Comparison of ENCODE assay signal across 8 cellular contexts in genomic region chr20:21509597-21510331, GRCh38. TPM values are rescaled to one million over a fixed set of nuclear protein-coding genes. Genes with fewer than 3 reads are reported as not detected.
DNase-seq lines count a peak whose midpoint lies in the region; ATAC-seq lines count a peak whose summit lies in the region.

No MANE protein-coding gene starts in this region.

- no peaks in the 10 kb centered on the region for H3K36me3 ChIP-seq in CD4-positive, CD25-positive, alpha-beta regulatory T cell (ENCODE audit: control insufficient read depth, insufficient read depth, low read length)
- no peaks in the 10 kb centered on the region for H3K36me3 ChIP-seq in neuron (ENCODE audit: insufficient read depth, low read length)

- H3K4me3 ChIP-seq in CD4-positive, CD25-positive, alpha-beta regulatory T cell (ENCODE audit: low read depth, low read length): peak overlapping the region; percentile 41
- H3K4me3 ChIP-seq in neuron (ENCODE audit: low read length): peak overlapping the region; percentile 30

- H3K27ac ChIP-seq in CD4-positive, CD25-positive, alpha-beta regulatory T cell (ENCODE audit: insufficient read depth, low read length, poor library complexity, severe bottlenecking): no peak overlapping the region

- no peaks in the 10 kb centered on the region for H3K36me3 Mint-ChIP-seq in CD4-positive, CD25-positive, alpha-beta regulatory T cell
- H3K36me3 Mint-ChIP-seq in effector memory CD8-positive, alpha-beta T cell (ENCODE audit: insufficient read depth): peaks cover 7% of the 10 kb centered on the region

- H3K4me1 Mint-ChIP-seq in CD4-positive, CD25-positive, alpha-beta regulatory T cell: peaks cover 4 to 73% (median 31%) of the 10 kb centered on the region in 4 donors
- peaks cover 0 to 26% of the 10 kb centered on the region in 2 donors for H3K4me1 Mint-ChIP-seq in effector memory CD8-positive, alpha-beta T cell (ENCODE audit: low read depth in 2 of 2)

- DNase-seq in CD4-positive, CD25-positive, alpha-beta regulatory T cell: no peak
- peak; percentile 36 for DNase-seq in M059J (ENCODE audit: low read depth)
- DNase-seq in effector memory CD8-positive, alpha-beta T cell: no peak
- DNase-seq in NCI-H526 treated with DMSO at 0.1 percent for 48 hours (lab: John Stamatoyannopoulos, UW): no peak
- DNase-seq in stimulated activated naive CD4-positive, alpha-beta T cell treated with Interleukin-2 at 50 U/mL for 16 hours (lab: John Stamatoyannopoulos, UW): no peak

- H3K27ac Mint-ChIP-seq in CD4-positive, CD25-positive, alpha-beta regulatory T cell: no peak overlapping the region
- H3K27ac Mint-ChIP-seq in effector memory CD8-positive, alpha-beta T cell: no peak overlapping the region

- peaks cover 89% of the 10 kb centered on the region for H3K27me3 Mint-ChIP-seq in CD4-positive, CD25-positive, alpha-beta regulatory T cell
- H3K27me3 Mint-ChIP-seq in effector memory CD8-positive, alpha-beta T cell: peaks cover 63 to 91% of the 10 kb centered on the region in 2 donors

- H2AFZ ChIP-seq in neuron (ENCODE audit: low read depth, low read length): no peak overlapping the region

- peak overlapping the region; percentile 80 to 96 (median 86) for H3K4me3 Mint-ChIP-seq in CD4-positive, CD25-positive, alpha-beta regulatory T cell
- H3K4me3 Mint-ChIP-seq in effector memory CD8-positive, alpha-beta T cell: peak overlapping the region; percentile 23 to 68

- no peak for ATAC-seq in CD4-positive, CD25-positive, alpha-beta regulatory T cell (ENCODE audit: low read depth in 2 of 2)
- ATAC-seq in effector memory CD8-positive, alpha-beta T cell (replicated peaks): no peak
- ATAC-seq in GM21737 (IDR thresholded peaks at IDR 0.05; ENCODE audit: unreplicated experiment) (no peak), GM21390 (IDR thresholded peaks at IDR 0.05; ENCODE audit: unreplicated experiment) (no peak)

- peaks cover 66% of the 10 kb centered on the region for H3K4me1 ChIP-seq in CD4-positive, CD25-positive, alpha-beta regulatory T cell (ENCODE audit: control insufficient read depth, insufficient read depth, low read length, poor library complexity, severe bottlenecking)
- H3K4me1 ChIP-seq in neuron (ENCODE audit: insufficient read depth, low read length): peaks cover 27% of the 10 kb centered on the region

- H3K9me3 Mint-ChIP-seq in CD4-positive, CD25-positive, alpha-beta regulatory T cell: peaks cover 0 to 5% (median 0%) of the 10 kb centered on the region in 7 donors
- no peaks in the 10 kb centered on the region for H3K9me3 Mint-ChIP-seq in effector memory CD8-positive, alpha-beta T cell

- peaks cover 29% of the 10 kb centered on the region for H3K27me3 ChIP-seq in CD4-positive, CD25-positive, alpha-beta regulatory T cell (ENCODE audit: control insufficient read depth, insufficient read depth, low read length)
- H3K27me3 ChIP-seq in neuron (ENCODE audit: insufficient read depth, low read length): peaks cover 79% of the 10 kb centered on the region

- no peaks in the 10 kb centered on the region for H3K9me3 ChIP-seq in CD4-positive, CD25-positive, alpha-beta regulatory T cell (ENCODE audit: control insufficient read depth in 2 of 2, low read length in 2 of 2)
- no peaks in the 10 kb centered on the region for H3K9me3 ChIP-seq in neuron (ENCODE audit: low read length)

RNA-seq across cellular contexts. Expression of gene NKX2-2, which starts 4.1 kb away (rescaled TPM):
- not detected for total RNA-seq in CD4-positive, CD25-positive, alpha-beta regulatory T cell
- polyA plus RNA-seq in CD4-positive, CD25-positive, alpha-beta regulatory T cell: not detected
- total RNA-seq in M059J (2014; rRNA removed; shearing (Covaris generic)): 1.7 and 2.6 TPM in 2 replicates
